21 cellular contexts compared by ENCODE assay signal in genomic region chr3:156628095-156628690, GRCh38. TPM values are rescaled to one million over a fixed set of nuclear protein-coding genes. Genes with fewer than 3 reads are reported as not detected.
DNase-seq lines count a peak whose midpoint lies in the region; ATAC-seq and TF ChIP-seq lines count a peak whose summit lies in the region.
"Had no signal": no experiment of that assay in that cellular context is flagged by ENCODE, and none has a peak within 500 bp of the region (broad histone marks: within the 10 kb centered on the region; RNA-seq: fewer than 3 reads in every experiment).

No MANE protein-coding gene starts in this region.

- intact Hi-C loops in Calu3 (cut with micrococcal nuclease; ENCODE audit: unreplicated experiment), result loop anchor here (1.0 to 2.0 kb wide), 2 partner anchors 37 to 47 kb away; partner anchors contain the start of gene TIPARP

- H3K9me2 ChIP-seq in Karpas-422 (replicated peaks; ENCODE audit: insufficient read depth, low read length), result no peaks in the 10 kb centered on the region

- H3K9me3 Mint-ChIP-seq in Calu3 (ENCODE audit: low read depth, unreplicated experiment) (peaks cover 3% of the 10 kb centered on the region), immature natural killer cell (no peaks in the 10 kb centered on the region), chondrocyte (ENCODE audit: low read depth) (no peaks in the 10 kb centered on the region)
- H3K9me3 Mint-ChIP-seq: nephron progenitor cell, T-cell had no signal

- no TSS peak for BruUV-seq in Calu3 (replicated peaks; lab: Mats Ljungman, UMichigan)

- TF ChIP-seq CTCF in Calu3 (IDR thresholded peaks at IDR 0.05; ENCODE audit: unreplicated experiment) (no peak), epithelial cell of esophagus (IDR thresholded peaks at IDR 0.05; ENCODE audit: insufficient read depth, low read depth, low read length, missing control alignments) (no peak), chondrocyte (IDR thresholded peaks at IDR 0.05) (no peak)

- H4K8ac ChIP-seq in mesenchymal stem cell (ENCODE audit: low read length), result no peak overlapping the region

- H3K27me3 ChIP-seq in Karpas-422 (ENCODE audit: low read length), result no peaks in the 10 kb centered on the region
- H3K27me3 ChIP-seq in mesenchymal stem cell (ENCODE audit: control insufficient read depth in 1 of 2, insufficient read depth in 1 of 2, low read length in 2 of 2), result no peaks in the 10 kb centered on the region
- H3K27me3 ChIP-seq: MG63, uterus had no signal

- no peak overlapping the region for H2BK120ac ChIP-seq in mesenchymal stem cell (ENCODE audit: low read depth, low read length)

- no peaks in the 10 kb centered on the region for H4K20me1 ChIP-seq in Karpas-422 (ENCODE audit: insufficient read depth, low read depth, low read length)

- CTCF ChIA-PET in Calu3 (lab: Charles Lee), result interaction anchor here (0.5 to 2.2 kb wide), 9 partner anchors 10 to 1369 kb away, joined by 3 to 9 read pairs (median 4); partner anchors contain the start of genes SSR3 and TIPARP

- H3K27ac Mint-ChIP-seq in Calu3 (ENCODE audit: unreplicated experiment) (peak overlapping the region; percentile 58), immature natural killer cell (no peak overlapping the region), chondrocyte (ENCODE audit: unreplicated experiment) (no peak overlapping the region)
- H3K27ac Mint-ChIP-seq: nephron progenitor cell, T-cell had no signal

- H3K4me3 Mint-ChIP-seq in Calu3 (ENCODE audit: low read depth, unreplicated experiment) (no peak overlapping the region), immature natural killer cell (no peak overlapping the region), chondrocyte (ENCODE audit: unreplicated experiment) (no peak overlapping the region)
- H3K4me3 Mint-ChIP-seq: nephron progenitor cell, T-cell had no signal

- no peak overlapping the region for H2BK5ac ChIP-seq in mesenchymal stem cell (ENCODE audit: low read depth, low read length, poor library complexity, severe bottlenecking)

- peak; percentile 39 for DNase-seq in Calu3
- DNase-seq in Karpas-422, result peak; percentile 64
- DNase-seq in epithelial cell of esophagus (ENCODE audit: low read depth), result peak; percentile 49
- DNase-seq in mesenchymal stem cell, result no peak
- no peak for DNase-seq in immature natural killer cell
- no peak for DNase-seq in chondrocyte (ENCODE audit: low spot score)
- DNase-seq: activated CD4-positive, alpha-beta T cell treated with anti-CD3 and anti-CD28 coated beads, Interleukin-2, amount 50 U/mL, for 1 hour; aorta; EL; foreskin melanocyte; MG63; NCI-H146; nephron progenitor cell; RPMI8226; stimulated activated CD4-positive, alpha-beta T cell treated with anti-CD3 and anti-CD28 coated beads, Interleukin-4, amount 100 ng/mL, for 24 hours; T-cell; uterus had no signal

- H3K36me3 ChIP-seq in Karpas-422 (ENCODE audit: insufficient read depth, low read length) (no peaks in the 10 kb centered on the region), mesenchymal stem cell (ENCODE audit: control insufficient read depth in 1 of 2, insufficient read depth in 2 of 2, low read depth in 1 of 2, low read length in 2 of 2) (no peaks in the 10 kb centered on the region)
- H3K36me3 ChIP-seq: MG63, uterus had no signal

- no peak overlapping the region for H2AK5ac ChIP-seq in mesenchymal stem cell (ENCODE audit: low read length, severe bottlenecking)

- no peak overlapping the region for H2BK15ac ChIP-seq in mesenchymal stem cell (ENCODE audit: low read depth, poor library complexity, severe bottlenecking)

- H3K4me1 ChIP-seq in Karpas-422 (ENCODE audit: low read length) (peaks cover 26% of the 10 kb centered on the region), mesenchymal stem cell (ENCODE audit: control insufficient read depth, insufficient read depth, low read depth, low read length) (peaks cover 12% of the 10 kb centered on the region)
- H3K4me1 ChIP-seq: uterus had no signal

- WGBS in mesenchymal stem cell, result 83% methylated on average over 3 of the region's 3 CpGs

- H2BK12ac ChIP-seq in mesenchymal stem cell (ENCODE audit: low read length in 2 of 2), result no peak overlapping the region

- H3K27me3 Mint-ChIP-seq in Calu3 (ENCODE audit: unreplicated experiment) (no peaks in the 10 kb centered on the region), immature natural killer cell (ENCODE audit: low read depth in 3 of 3) (no peaks in the 10 kb centered on the region), chondrocyte (ENCODE audit: low read depth) (no peaks in the 10 kb centered on the region)
- H3K27me3 Mint-ChIP-seq: T-cell had no signal

- no peak overlapping the region for H3K18ac ChIP-seq in mesenchymal stem cell (ENCODE audit: low read depth in 1 of 2, low read length in 2 of 2)

- H3K9ac ChIP-seq in Karpas-422 (ENCODE audit: low read length), result no peak overlapping the region
- H3K9ac ChIP-seq in mesenchymal stem cell (ENCODE audit: low read length), result no peak overlapping the region

- H4K91ac ChIP-seq in mesenchymal stem cell (ENCODE audit: low read length), result no peak overlapping the region

- H3K79me1 ChIP-seq in mesenchymal stem cell (replicated peaks; ENCODE audit: low read length, poor library complexity, severe bottlenecking), result no peaks in the 10 kb centered on the region

- H3K9me3 ChIP-seq in Karpas-422 (ENCODE audit: low read length) (no peaks in the 10 kb centered on the region), mesenchymal stem cell (ENCODE audit: control insufficient read depth, low read length) (no peaks in the 10 kb centered on the region)
- H3K9me3 ChIP-seq: MG63, uterus had no signal

- H3K36me3 Mint-ChIP-seq in Calu3 (ENCODE audit: insufficient read depth, unreplicated experiment), result peaks cover 6% of the 10 kb centered on the region
- no peaks in the 10 kb centered on the region for H3K36me3 Mint-ChIP-seq in immature natural killer cell
- H3K36me3 Mint-ChIP-seq in chondrocyte (ENCODE audit: low read depth), result no peaks in the 10 kb centered on the region
- H3K36me3 Mint-ChIP-seq: T-cell had no signal

- no peak overlapping the region for H3K4me3 ChIP-seq in Karpas-422 (ENCODE audit: low read length)
- H3K4me3 ChIP-seq in epithelial cell of esophagus (ENCODE audit: low read length), result no peak overlapping the region
- no peak overlapping the region for H3K4me3 ChIP-seq in mesenchymal stem cell (ENCODE audit: insufficient read depth in 1 of 2, low read depth in 1 of 2, low read length in 2 of 2)
- H3K4me3 ChIP-seq: coronary artery, MG63, smooth muscle cell, uterus had no signal

- H3K4me1 Mint-ChIP-seq in Calu3 (ENCODE audit: low read depth, unreplicated experiment) (peaks cover 57% of the 10 kb centered on the region), immature natural killer cell (no peaks in the 10 kb centered on the region), chondrocyte (ENCODE audit: low read depth) (peaks cover 32% of the 10 kb centered on the region)

- peak overlapping the region; percentile 48 for H3K4me2 ChIP-seq in Karpas-422 (ENCODE audit: low read depth, low read length, poor library complexity, severe bottlenecking)
- H3K4me2 ChIP-seq in mesenchymal stem cell (ENCODE audit: low read length, poor library complexity, severe bottlenecking), result no peak overlapping the region
- H3K4me2 ChIP-seq: smooth muscle cell had no signal

- H2AFZ ChIP-seq in Karpas-422 (ENCODE audit: low read length), result no peak overlapping the region
- no peak overlapping the region for H2AFZ ChIP-seq in mesenchymal stem cell (ENCODE audit: low read depth, low read length)

- no peaks in the 10 kb centered on the region for H3K79me2 ChIP-seq in Karpas-422 (ENCODE audit: low read length)

- no peak overlapping the region for H3K23ac ChIP-seq in mesenchymal stem cell (ENCODE audit: low read length in 2 of 2)

- ATAC-seq in HG03175 (IDR thresholded peaks at IDR 0.05; ENCODE audit: unreplicated experiment) (no peak), HG03095 (IDR thresholded peaks at IDR 0.05; ENCODE audit: unreplicated experiment) (no peak)
- ATAC-seq: T-cell had no signal

- H3K27ac ChIP-seq in Karpas-422 (ENCODE audit: low read length), result peak overlapping the region; percentile 19; the same call in 1 of the 2 replicates
- H3K27ac ChIP-seq in mesenchymal stem cell (ENCODE audit: low read length, poor library complexity, severe bottlenecking), result peak overlapping the region; percentile 35
- H3K27ac ChIP-seq: coronary artery, uterus had no signal

- no peak overlapping the region for H3K14ac ChIP-seq in mesenchymal stem cell (ENCODE audit: low read length in 2 of 2)

- H3K4ac ChIP-seq in mesenchymal stem cell (ENCODE audit: low read depth in 1 of 2, low read length in 2 of 2), result no peak overlapping the region

RNA-seq across cellular contexts. Expression of gene TIPARP, which starts 46.2 kb away (rescaled TPM):
- 84.9 and 91.4 TPM in 2 replicates for total RNA-seq in Calu3 (2022)
- 9.5 and 20.4 TPM in 2 replicates for total RNA-seq in Karpas-422 (2014; rRNA removed; shearing (Covaris generic); ENCODE audit: low replicate concordance)
- polyA plus RNA-seq in mesenchymal stem cell (2013, experiment 1 of 2), result 6.3 TPM
- 5.7 TPM for polyA plus RNA-seq in mesenchymal stem cell (2013, experiment 2 of 2)
- 10 to 100 TPM; 21.7 to 32.6 (median 22.6) TPM for polyA plus RNA-seq in immature natural killer cell
- total RNA-seq in chondrocyte, result 65.3 to 90.5 TPM (median 65.3 TPM) in 3 replicates

Comparison
In these comparisons a context has a peak if more than half of its experiments do, and no peak if none do; other contexts are left out.
1. DNase-seq: peak in Calu3 (single experiment), Karpas-422 (single experiment) and epithelial cell of esophagus (single experiment); none in mesenchymal stem cell (single experiment), immature natural killer cell (0 of 3) and chondrocyte (single experiment).